In the genomic region with DNA sequence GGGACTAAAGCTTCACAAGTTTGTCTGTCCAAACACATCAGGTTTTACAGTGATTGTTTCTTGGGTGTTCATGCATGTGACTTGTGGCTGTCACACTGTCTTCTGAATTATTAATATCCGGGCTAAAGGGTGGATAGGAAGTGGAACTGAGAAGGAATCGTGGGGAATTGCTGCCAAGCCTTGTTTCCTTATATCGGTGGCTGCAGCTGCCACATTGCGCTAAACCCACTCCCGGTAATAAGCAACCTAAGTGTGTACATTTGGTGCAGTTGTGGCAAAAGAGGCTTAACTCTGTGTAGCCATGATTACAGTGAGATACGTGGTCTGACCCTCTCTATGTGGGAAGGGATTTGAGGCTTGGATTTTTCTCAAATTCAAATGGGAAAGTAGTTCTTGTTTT, we compare ENCODE assay signal across 31 cellular contexts. TPM values are rescaled to one million over a fixed set of nuclear protein-coding genes. Genes with fewer than 3 reads are reported as not detected.
DNase-seq lines count a peak whose midpoint lies in the region; ATAC-seq, FAIRE-seq and TF ChIP-seq lines count a peak whose summit lies in the region.
"Had no signal": no experiment of that assay in that cellular context is flagged by ENCODE, and none has a peak within 500 bp of the region (broad histone marks: within the 10 kb centered on the region; RNA-seq: fewer than 3 reads in every experiment).

No MANE protein-coding gene starts in this region.

- peak overlapping the region; percentile 97 for H3K27ac ChIP-seq in osteoblast (ENCODE audit: low read depth, low read length)
- H3K27ac ChIP-seq: brain microvascular endothelial cell, ovary, PC-9, suprapubic skin had no signal

- peaks cover 78% of the 10 kb centered on the region for H3K4me1 ChIP-seq in osteoblast (ENCODE audit: insufficient read depth, low read length)

- H3K36me3 ChIP-seq in osteoblast (ENCODE audit: insufficient read depth, low read length) = peaks cover 5% of the 10 kb centered on the region
- H3K36me3 ChIP-seq: adrenal gland, ovary, suprapubic skin had no signal

- H3K4me3 ChIP-seq in osteoblast (ENCODE audit: insufficient read depth, low read length) = no peak overlapping the region
- H3K4me3 ChIP-seq: adrenal gland, ovary, PC-9, suprapubic skin had no signal

- H3K9me3 ChIP-seq in osteoblast (ENCODE audit: low read depth, low read length) = no peaks in the 10 kb centered on the region
- H3K9me3 ChIP-seq: adrenal gland, ovary, suprapubic skin had no signal

- peaks cover 6% of the 10 kb centered on the region for H4K20me1 ChIP-seq in osteoblast (ENCODE audit: insufficient read depth, low read length)

- DNase-seq in D721Med (ENCODE audit: insufficient read length, low spot score) = no peak
- DNase-seq in MV-4-11 (lab: John Stamatoyannopoulos, UW) = peak; percentile 78
- peak; percentile 21 for DNase-seq in dermis blood vessel endothelial cell
- no peak for DNase-seq in osteoblast (ENCODE audit: insufficient read length, low spot score, missing footprints)
- DNase-seq in islet precursor cell = no peak
- DNase-seq in NCI-H2196 (lab: John Stamatoyannopoulos, UW; ENCODE audit: unreplicated experiment) = no peak
- DNase-seq: activated CD4-positive, alpha-beta T cell treated with anti-CD3 and anti-CD28 coated beads, Interleukin-2, amount 50 U/mL, for 4 hours; activated CD4-positive, CD25-positive, alpha-beta regulatory T cell; activated naive CD4-positive, alpha-beta T cell treated with anti-CD3 and anti-CD28 coated beads for 36 hours; activated T-cell treated with anti-CD3 and anti-CD28 coated beads, Interleukin-2, amount 50 U/mL, for 72 hours; brain microvascular endothelial cell; HCEC 1CT; KBM-7; kidney; midbrain; natural killer cell; NCI-H1417; NCI-H2081 treated with DMSO at 0.1 percent for 48 hours; NCI-H446; ovary; PC-9; stimulated activated CD4-positive, alpha-beta T cell treated with anti-CD3 and anti-CD28 coated beads, Interleukin-12 subunit alpha, Interleukin-12 subunit beta, amount 100 ng/mL, for 4 hours; stimulated activated CD4-positive, alpha-beta T cell treated with anti-CD3 and anti-CD28 coated beads, Interleukin-4, amount 100 ng/mL, for 1 hour; T1000 had no signal

- FAIRE-seq in D721Med (lab: Jason Lieb, UNC) = peak; percentile 79
- FAIRE-seq: HTR-8/SVneo, kidney, urothelium cell line had no signal

- H2AFZ ChIP-seq in osteoblast (ENCODE audit: low read length) = no peak overlapping the region
- H2AFZ ChIP-seq: PC-9 had no signal

- H3K4me2 ChIP-seq in osteoblast (ENCODE audit: insufficient read depth, low read length) = no peak overlapping the region
- H3K4me2 ChIP-seq: PC-9 had no signal

- ATAC-seq in HG03378 (IDR thresholded peaks at IDR 0.05; ENCODE audit: unreplicated experiment) = no peak
- ATAC-seq: activated T-cell treated with anti-CD3 and anti-CD28 coated beads, Interleukin-2, amount 50 U/mL, for 72 hours; natural killer cell; Right ventricle myocardium inferior; stimulated activated effector memory CD8-positive, alpha-beta T cell treated with anti-CD3 and anti-CD28 coated beads, Interleukin-12 subunit alpha, Interleukin-12 subunit beta, amount 100 ng/mL, for 72 hours had no signal

- no peaks in the 10 kb centered on the region for H3K27me3 ChIP-seq in osteoblast (ENCODE audit: insufficient read depth, low read length)
- H3K27me3 ChIP-seq: adrenal gland, brain microvascular endothelial cell, ovary, suprapubic skin had no signal

- TF ChIP-seq CTCF in D721Med (IDR thresholded peaks at IDR 0.05; ENCODE audit: insufficient read depth, missing control alignments) = no peak
- TF ChIP-seq CTCF in osteoblast (IDR thresholded peaks at IDR 0.05; ENCODE audit: extremely low read depth, low read depth, low read length) = no peak

- H3K79me2 ChIP-seq in osteoblast (ENCODE audit: insufficient read depth, low read length) = peaks cover 86% of the 10 kb centered on the region

RNA-seq across cellular contexts. Expression of gene SEPTIN11, which starts 30.7 kb away (rescaled TPM):
- total RNA-seq in dermis blood vessel endothelial cell (160 and 179 TPM in 2 replicates), osteoblast (456 and 473 TPM in 2 replicates)

Comparison
In these comparisons a context has a peak if more than half of its experiments do, and no peak if none do; other contexts are left out.
1. DNase-seq: peak in MV-4-11 (single experiment) and dermis blood vessel endothelial cell (single experiment); none in D721Med (single experiment), osteoblast (single experiment), islet precursor cell (single experiment) and NCI-H2196 (single experiment).